In the genomic region with DNA sequence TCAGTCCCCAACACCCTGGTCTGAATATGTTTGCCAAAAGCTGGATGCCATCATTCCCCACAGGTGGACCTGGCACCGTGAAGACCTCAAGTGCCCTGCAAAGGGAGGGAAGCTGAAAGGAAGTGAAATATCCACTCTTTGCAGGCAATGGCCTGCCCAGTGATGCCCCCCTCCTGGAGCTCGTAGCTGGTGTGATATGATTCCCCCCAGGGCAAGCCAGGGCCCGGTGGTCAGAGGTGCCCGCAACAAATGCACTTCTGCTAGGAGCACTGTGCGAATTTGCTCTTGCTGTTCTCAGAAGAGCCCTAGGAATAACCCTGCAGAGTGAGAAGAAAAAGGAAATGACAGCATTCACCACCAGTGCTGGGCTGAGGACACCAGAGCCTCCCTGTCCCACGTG, we compare ENCODE assay signal across 7 cellular contexts.
"Had no signal": no experiment of that assay in that cellular context is flagged by ENCODE, and none has a peak within 500 bp of the region (broad histone marks: within the 10 kb centered on the region; RNA-seq: fewer than 3 reads in every experiment).

No MANE protein-coding gene starts in this region.

- H3K27ac Mint-ChIP-seq: GM23338, H9 had no signal

- H3K9me3 Mint-ChIP-seq: GM23338, H9 had no signal

- FAIRE-seq: H1, H54, HTR-8/SVneo had no signal

- H2AFZ ChIP-seq: GM23338 had no signal

- H3K4me2 ChIP-seq: GM23338 had no signal

- DNase-seq: H9, HCEC 1CT, IMR-90 had no signal

- H3K4me3 ChIP-seq: GM23338 had no signal

- H3K4me3 Mint-ChIP-seq: GM23338, H9 had no signal
